In genomic region chr2:119897996-119898395, GRCh38 we compare ENCODE assay signal across 16 cellular contexts.
DNase-seq lines count a peak whose midpoint lies in the region; FAIRE-seq and TF ChIP-seq lines count a peak whose summit lies in the region.
"Had no signal": no experiment of that assay in that cellular context is flagged by ENCODE, and none has a peak within 500 bp of the region (broad histone marks: within the 10 kb centered on the region; RNA-seq: fewer than 3 reads in every experiment).

No MANE protein-coding gene starts in this region.

- TF ChIP-seq CTCF in HEK293 (tag by site-specific recombination; IDR thresholded peaks at IDR 0.05) (no peak), fibroblast of villous mesenchyme (IDR thresholded peaks at IDR 0.05; ENCODE audit: insufficient read depth, low read depth, low read length) (no peak), RWPE1 (conservative IDR thresholded peaks at IDR 0.05; ENCODE audit: low read depth) (no peak)

- H3K27ac ChIP-seq in HEK293 (ENCODE audit: extremely low read depth, low read depth, low read length), result no peak overlapping the region
- no peak overlapping the region for H3K27ac ChIP-seq in RWPE1
- H3K27ac ChIP-seq: BLaER1, C4-2B had no signal

- H3K36me3 ChIP-seq in HEK293 (ENCODE audit: control insufficient read depth in 2 of 2, insufficient read depth in 1 of 2, low read length in 2 of 2), result peaks cover 4 to 21% of the 10 kb centered on the region in 2 experiments; a peak in 2 of 3 replicates

- peaks cover 6% of the 10 kb centered on the region; the same call in 1 of the 2 replicates for H3K4me1 ChIP-seq in HEK293 (ENCODE audit: control insufficient read depth, insufficient read depth, low read length)
- H3K4me1 ChIP-seq: BLaER1, Caco-2 had no signal

- POLR2A ChIA-PET in HEK293 (lab: Yijun Ruan, JAX) (no interaction called here), RWPE1 (lab: Yijun Ruan, JAX; ENCODE audit: low non-redundant PET) (no interaction called here)

- H3K4me3 ChIP-seq in HEK293 (ENCODE audit: low read depth, low read length), result no peak overlapping the region
- H3K4me3 ChIP-seq in fibroblast of villous mesenchyme (ENCODE audit: low read depth, low read length), result no peak overlapping the region
- H3K4me3 ChIP-seq: BLaER1, HAP-1 had no signal

- DNase-seq in GM19239 (ENCODE audit: insufficient read length, low spot score), result no peak
- peak; percentile 53 for DNase-seq in fibroblast of villous mesenchyme (ENCODE audit: low read depth)
- no peak for DNase-seq in activated CD4-positive, alpha-beta T cell treated with anti-CD3 and anti-CD28 coated beads for 4 hours
- DNase-seq in NCI-H82 treated with DMSO at 0.1 percent for 48 hours (lab: John Stamatoyannopoulos, UW; ENCODE audit: unreplicated experiment), result no peak
- no peak for DNase-seq in RWPE1 (ENCODE audit: low spot score)
- DNase-seq: Caco-2; CD4-positive, CD25-positive, alpha-beta regulatory T cell; CD8-positive, alpha-beta T cell; DMS153; DND-41; GOT3 had no signal

- H3K9me3 ChIP-seq in HEK293 (ENCODE audit: control insufficient read depth, insufficient read depth, low read depth, low read length), result no peaks in the 10 kb centered on the region
- H3K9me3 ChIP-seq: Caco-2, HAP-1 had no signal

- peak; percentile 35 for FAIRE-seq in GM19239 (lab: Jason Lieb, UNC)
- FAIRE-seq: H54 had no signal

- CTCF ChIA-PET in HEK293 (lab: Yijun Ruan, JAX) (interaction anchor here (1.1 kb wide), 1 partner anchor 142 kb away, joined by 3 read pairs; no protein-coding TSS in a partner anchor), RWPE1 (lab: Yijun Ruan, JAX) (interaction anchor here (0.6 kb wide), 1 partner anchor 500 kb away, joined by 6 read pairs; no protein-coding TSS in a partner anchor)

TF ChIP-seq in HEK293, 187 proteins besides CTCF, POLR2A, EP300 and RAD21:
- TF ChIP-seq ZNF645 (tag by site-specific recombination; IDR thresholded peaks at IDR 0.05), result no peak
- TF ChIP-seq SP2 (tag by site-specific recombination; IDR thresholded peaks at IDR 0.05), result no peak
- no peak for TF ChIP-seq YY1 (tag by site-specific recombination; IDR thresholded peaks at IDR 0.05)
- TF ChIP-seq ZNF692 (tag by site-specific recombination; IDR thresholded peaks at IDR 0.05), result no peak
- TF ChIP-seq TRIM28 (IDR thresholded peaks at IDR 0.05; ENCODE audit: borderline replicate concordance, low read length), result 0 out of 2 replicates have a peak, but pooled peaks have one; percentile 45
- TF ChIP-seq ZNF843 (tag by site-specific recombination; IDR thresholded peaks at IDR 0.05), result 0 out of 2 replicates have a peak, but pooled peaks have one; percentile 36
- no peak for TF ChIP-seq ZNF610 (tag by site-specific recombination; IDR thresholded peaks at IDR 0.05; ENCODE audit: borderline replicate concordance)
